ENCODE assay signal across 8 cellular contexts in the genomic region with DNA sequence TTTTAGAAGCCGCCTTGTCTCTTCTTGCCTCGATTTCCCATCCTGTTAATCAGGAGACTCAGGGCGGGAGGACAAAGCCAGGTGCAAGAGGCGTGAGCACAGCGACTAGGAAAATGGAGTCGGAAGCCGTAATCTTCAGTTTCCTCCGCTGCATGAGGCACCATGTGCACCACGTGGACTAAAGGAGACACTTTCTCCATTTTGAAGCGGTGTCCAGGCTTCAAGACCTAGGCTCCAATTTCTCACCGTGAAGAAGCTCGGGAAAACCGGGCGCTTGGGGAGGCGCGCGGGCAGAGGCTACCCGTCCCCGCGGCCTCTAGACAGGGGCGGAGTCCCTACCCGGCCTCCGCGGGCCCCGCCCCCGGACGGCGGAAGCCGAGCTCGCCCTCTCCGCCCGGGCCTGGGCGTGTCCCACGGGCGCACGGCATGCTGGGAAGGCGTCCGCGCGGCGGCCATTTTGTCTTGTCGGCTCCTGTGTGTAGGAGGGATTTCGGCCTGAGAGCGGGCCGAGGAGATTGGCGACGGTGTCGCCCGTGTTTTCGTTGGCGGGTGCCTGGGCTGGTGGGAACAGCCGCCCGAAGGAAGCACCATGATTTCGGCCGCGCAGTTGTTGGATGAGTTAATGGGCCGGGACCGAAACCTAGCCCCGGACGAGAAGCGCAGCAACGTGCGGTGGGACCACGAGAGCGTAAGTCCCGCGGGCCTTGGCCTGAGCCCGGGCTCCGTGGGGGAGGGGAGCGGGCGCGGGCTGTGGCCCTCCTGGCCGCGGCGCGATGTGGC. TPM values are rescaled to one million over a fixed set of nuclear protein-coding genes. Genes with fewer than 3 reads are reported as not detected.
DNase-seq lines count a peak whose midpoint lies in the region; ATAC-seq, FAIRE-seq and TF ChIP-seq lines count a peak whose summit lies in the region.

TSS of gene LUC7L3 (plus strand) at position 460 of the 780 bp plus-strand sequence. CDS start at position 590, 130 bp downstream.

- TF ChIP-seq CTCF in VCaP (conservative IDR thresholded peaks at IDR 0.05) = no peak

- in situ Hi-C loops in ACHN (cut with HindIII; ENCODE audit: low pct_ligation_motif_present, low pct_unique_long_range_greater_than_20kb, low sequenced_read_pairs) = no loop called here
- in situ Hi-C loops in T47D (cut with HindIII; ENCODE audit: low pct_unique_long_range_greater_than_20kb, low sequenced_read_pairs) = no loop called here

- H3K27ac ChIP-seq in VCaP = peak within 1 kb of the TSS; percentile 99
- peak within 1 kb of the TSS; percentile 97 to 100 for H3K27ac ChIP-seq in small intestine (ENCODE audit: low read depth in 1 of 2, low read length in 1 of 2)

- peak; percentile 93 for ATAC-seq in GM18907 (IDR thresholded peaks at IDR 0.05; ENCODE audit: unreplicated experiment)
- peak; percentile 89 for ATAC-seq in HG03139 (IDR thresholded peaks at IDR 0.05; ENCODE audit: unreplicated experiment)

- H3K27me3 ChIP-seq in small intestine (ENCODE audit: control insufficient read depth in 2 of 2, insufficient read depth in 2 of 2, low read length in 2 of 2) = no peaks in the 10 kb centered on the region

- H3K4me1 ChIP-seq in small intestine (ENCODE audit: control insufficient read depth in 2 of 2, insufficient read depth in 1 of 2, low read depth in 1 of 2, low read length in 1 of 2) = peaks cover 0 to 7% of the 10 kb centered on the region in 2 donors

- WGBS in small intestine, 3 donors = 0 to 1% (median 1%) methylated on average over 70 to 76 of the region's 76 CpGs

- FAIRE-seq in small intestine (lab: Jason Lieb, UNC) = no peak

- no peaks in the 10 kb centered on the region for H3K36me3 ChIP-seq in small intestine (ENCODE audit: control insufficient read depth in 2 of 2, insufficient read depth in 2 of 2, low read length in 2 of 2)

- DNase-seq in ACHN = peak; percentile 96
- peak; percentile 78 for DNase-seq in NCI-H2196 treated with DMSO at 0.1 percent for 48 hours (lab: John Stamatoyannopoulos, UW; ENCODE audit: unreplicated experiment)
- peak; percentile 94 to 98 for DNase-seq in T47D (ENCODE audit: low read depth in 1 of 2, low spot score in 1 of 2)
- peak; percentile 99 for DNase-seq in iPS-NIHi11 (ENCODE audit: low spot score)
- peak; percentile 94 for DNase-seq in small intestine

- H3K9me3 ChIP-seq in small intestine (ENCODE audit: control insufficient read depth, low read depth) = no peaks in the 10 kb centered on the region

- peak within 1 kb of the TSS; percentile 89 to 93 for H3K4me3 ChIP-seq in small intestine (ENCODE audit: low read depth in 1 of 2, low read length in 2 of 2)

RNA-seq across cellular contexts. Expression of gene LUC7L3, which starts in this region (rescaled TPM):
- 100 to 1,000 TPM in 2 of 3 donors, 10 to 100 TPM in 1; 57.4 to 466 (median 435) TPM for polyA plus RNA-seq in small intestine

Comparison
In these comparisons a context has a peak if more than half of its experiments do, and no peak if none do; other contexts are left out.
1. Peak in every context shown above with its lines: DNase-seq, ATAC-seq, H3K4me3 ChIP-seq and H3K27ac ChIP-seq.